ENCODE assay signal across 3 cellular contexts in the genomic region with DNA sequence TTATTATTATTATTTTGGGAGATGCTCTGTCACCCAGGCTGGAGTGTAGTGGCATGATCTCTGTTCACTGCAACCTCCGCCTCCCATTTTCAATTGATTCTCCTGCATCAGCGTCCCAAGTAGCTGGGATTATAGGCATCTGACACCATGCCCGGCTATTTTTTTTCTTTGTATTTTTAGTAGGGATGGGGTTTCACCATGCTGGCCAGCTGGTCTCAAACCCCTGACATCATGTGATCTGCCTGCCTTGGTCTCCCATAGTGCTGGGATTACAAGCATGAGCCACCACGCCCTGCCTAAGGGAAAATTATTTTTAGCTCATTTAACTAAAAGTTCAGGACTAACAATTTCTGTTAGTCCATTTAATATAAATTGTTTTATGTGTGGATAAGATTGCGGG.
"Had no signal": no experiment of that assay in that cellular context is flagged by ENCODE, and none has a peak within 500 bp of the region (broad histone marks: within the 10 kb centered on the region; RNA-seq: fewer than 3 reads in every experiment).

No MANE protein-coding gene starts in this region.

- H3K4me3 ChIP-seq: GM12878 had no signal

- ATAC-seq: GM12878 had no signal

- DNase-seq: GDM1, GF-D8 had no signal
